In genomic region chr9:136725612-136726011, GRCh38 we compare ENCODE assay signal across 9 cellular contexts. TPM values are rescaled to one million over a fixed set of nuclear protein-coding genes. Genes with fewer than 3 reads are reported as not detected.
DNase-seq lines count a peak whose midpoint lies in the region; ATAC-seq and TF ChIP-seq lines count a peak whose summit lies in the region.
"Had no signal": no experiment of that assay in that cellular context is flagged by ENCODE, and none has a peak within 500 bp of the region (broad histone marks: within the 10 kb centered on the region; RNA-seq: fewer than 3 reads in every experiment).

No MANE protein-coding gene starts in this region.

- 0 out of 2 replicates have a peak overlapping the region, but pooled peaks have one; percentile 59 for H3K27ac Mint-ChIP-seq in GM23338

- peak overlapping the region; percentile 30; the same call in 2 of the 3 replicates for H3K4me3 Mint-ChIP-seq in GM23338

- peaks cover 31% of the 10 kb centered on the region for H4K20me1 ChIP-seq in GM23338 (replicated peaks; ENCODE audit: insufficient read depth)

- no peak overlapping the region for H2AFZ ChIP-seq in GM23338

- peaks cover 28% of the 10 kb centered on the region for H3K27me3 Mint-ChIP-seq in GM23338 (ENCODE audit: insufficient read depth, low read depth, poor library complexity)

- peaks cover 51% of the 10 kb centered on the region for H3K36me3 Mint-ChIP-seq in GM23338 (ENCODE audit: low read depth)

- no peak for ATAC-seq in GM23338
- no peak for ATAC-seq in HG03135 (IDR thresholded peaks at IDR 0.05; ENCODE audit: unreplicated experiment)
- ATAC-seq in HG02870 (IDR thresholded peaks at IDR 0.05; ENCODE audit: unreplicated experiment), result no peak

- H3K9me3 Mint-ChIP-seq in GM23338, result no peaks in the 10 kb centered on the region

- H3K4me1 Mint-ChIP-seq in GM23338, result peaks cover 21% of the 10 kb centered on the region

- H3K4me2 ChIP-seq in GM23338, result peak overlapping the region; percentile 94

- peaks cover 9% of the 10 kb centered on the region; the same call in 1 of the 2 replicates for H3K4me1 ChIP-seq in GM23338 (ENCODE audit: insufficient read depth)

- peaks cover 22% of the 10 kb centered on the region for H3K36me3 ChIP-seq in GM23338 (ENCODE audit: insufficient read depth)

- peaks cover 34% of the 10 kb centered on the region for H3K79me2 ChIP-seq in GM23338 (replicated peaks; ENCODE audit: insufficient read depth)

- peaks cover 50% of the 10 kb centered on the region for H3F3A ChIP-seq in GM23338 (replicated peaks; ENCODE audit: low read depth)

- peak overlapping the region; percentile 99; the same call in 1 of the 2 replicates for H3K4me3 ChIP-seq in GM23338

- no peak for TF ChIP-seq CTCF in GM23338 (conservative IDR thresholded peaks at IDR 0.05; ENCODE audit: low read depth in 2 of 2)

- peaks cover 15% of the 10 kb centered on the region for H3K27me3 ChIP-seq in GM23338 (ENCODE audit: insufficient read depth)

- DNase-seq in A172 (ENCODE audit: low spot score) (peak; percentile 79), GM23338 (ENCODE audit: low spot score) (no peak), amniotic stem cell (lab: John Stamatoyannopoulos, UW) (peak; percentile 41), kidney tubule cell (ENCODE audit: low spot score) (peak; percentile 31), iPS-NIHi7 (ENCODE audit: extremely low spot score) (no peak)
- no peak for DNase-seq in activated effector memory CD4-positive, alpha-beta T cell treated with Interleukin-2 at 50 U/mL for 16 hours

- peak overlapping the region; percentile 32; the same call in 1 of the 2 replicates for H3K27ac ChIP-seq in GM23338 (ENCODE audit: low read depth)

- no peaks in the 10 kb centered on the region for H3K9me2 ChIP-seq in GM23338 (ENCODE audit: insufficient read depth)

TF ChIP-seq in GM23338, 12 proteins besides CTCF, POLR2A, EP300 and RAD21:
- TF ChIP-seq ZNF331 (CRISPR knock-in tag; IDR thresholded peaks at IDR 0.05; ENCODE audit: low read depth) (no peak), POLR2AphosphoS5 (IDR thresholded peaks at IDR 0.05; ENCODE audit: low read depth) (no peak), EZH2phosphoT487 (IDR thresholded peaks at IDR 0.05; ENCODE audit: unreplicated experiment) (no peak), CREB1 (CRISPR knock-in tag; IDR thresholded peaks at IDR 0.05; ENCODE audit: low read depth) (no peak), ZNF462 (CRISPR knock-in tag; IDR thresholded peaks at IDR 0.05) (no peak), JUNB (IDR thresholded peaks at IDR 0.05; ENCODE audit: unreplicated experiment) (no peak), ZNF114 (CRISPR knock-in tag; IDR thresholded peaks at IDR 0.05) (no peak), NANOG (IDR thresholded peaks at IDR 0.05; ENCODE audit: borderline replicate concordance) (no peak)
TF ChIP-seq in GM23338: peak in this region for 0.

RNA-seq across cellular contexts. Expression of gene DIPK1B, which starts 13.2 kb away (rescaled TPM):
- total RNA-seq in A172 (2014; rRNA removed; shearing (Covaris generic)), result 16.0 and 16.7 TPM in 2 replicates
- total RNA-seq in GM23338 (2014; rRNA removed; shearing (Covaris generic)), result 47.2 and 60.0 TPM in 2 replicates
- 18.7 and 24.2 TPM in 2 replicates for polyA plus RNA-seq in GM23338 (2016; fragmentation: Nextera tagmentation; extraction: Ambion mirVana)

RNA-seq across cellular contexts. Expression of gene LCN10, which starts 17.1 kb away (rescaled TPM):
- not detected in 2 replicates for total RNA-seq in A172 (2014; rRNA removed; shearing (Covaris generic))
- 0.45 and 9.8 TPM in 2 replicates for total RNA-seq in GM23338 (2014; rRNA removed; shearing (Covaris generic))
- polyA plus RNA-seq in GM23338 (2016; fragmentation: Nextera tagmentation; extraction: Ambion mirVana), result 0.43 and 0.74 TPM in 2 replicates
- total RNA-seq: cerebellum had no signal

RNA-seq across cellular contexts. Expression of gene LCN6, which starts 22.7 kb away (rescaled TPM):
- not detected in 2 replicates for total RNA-seq in A172 (2014; rRNA removed; shearing (Covaris generic))
- not detected in 2 replicates for total RNA-seq in GM23338 (2014; rRNA removed; shearing (Covaris generic))
- not detected in 2 replicates for polyA plus RNA-seq in GM23338 (2016; fragmentation: Nextera tagmentation; extraction: Ambion mirVana)
- total RNA-seq: cerebellum had no signal

RNA-seq across cellular contexts. Expression of gene LCN8, which starts 32.4 kb away (rescaled TPM):
- total RNA-seq in A172 (2014; rRNA removed; shearing (Covaris generic)), result not detected in 2 replicates
- total RNA-seq in GM23338 (2014; rRNA removed; shearing (Covaris generic)), result not detected in 2 replicates
- polyA plus RNA-seq in GM23338 (2016; fragmentation: Nextera tagmentation; extraction: Ambion mirVana), result not detected in 2 replicates
- total RNA-seq: cerebellum had no signal

RNA-seq across cellular contexts. Expression of gene AGPAT2, which starts 38.4 kb away (rescaled TPM):
- 79.4 and 88.8 TPM in 2 replicates for total RNA-seq in A172 (2014; rRNA removed; shearing (Covaris generic))
- total RNA-seq in GM23338 (2014; rRNA removed; shearing (Covaris generic)), result 33.3 and 44.7 TPM in 2 replicates
- polyA plus RNA-seq in GM23338 (2016; fragmentation: Nextera tagmentation; extraction: Ambion mirVana), result 31.8 and 34.4 TPM in 2 replicates

Comparison
In these comparisons a context has a peak if more than half of its experiments do, and no peak if none do; other contexts are left out.
1. DNase-seq: peak in A172 (single experiment), amniotic stem cell (single experiment) and kidney tubule cell (single experiment); none in GM23338 (single experiment), activated effector memory CD4-positive, alpha-beta T cell treated with Interleukin-2 at 50 U/mL for 16 hours (single experiment) and iPS-NIHi7 (single experiment).